11 cellular contexts compared by ENCODE assay signal in genomic region chr2:40213071-40213470, GRCh38.
DNase-seq lines count a peak whose midpoint lies in the region; TF ChIP-seq lines count a peak whose summit lies in the region.
"Had no signal": no experiment of that assay in that cellular context is flagged by ENCODE, and none has a peak within 500 bp of the region (broad histone marks: within the 10 kb centered on the region; RNA-seq: fewer than 3 reads in every experiment).

No MANE protein-coding gene starts in this region.

- no peaks in the 10 kb centered on the region for H3K27me3 ChIP-seq in breast epithelium
- no peaks in the 10 kb centered on the region for H3K27me3 ChIP-seq in hepatocyte
- H3K27me3 ChIP-seq: BLaER1 treated with 17β-estradiol and CSF1 and Interleukin-3, amounts not matched to agents 10 nM and 100 nM had no signal

- H3K9me2 ChIP-seq in hepatocyte (replicated peaks; ENCODE audit: insufficient read depth) = no peaks in the 10 kb centered on the region

- H3K9me3 Mint-ChIP-seq in MCF 10A (ENCODE audit: unreplicated experiment) = no peaks in the 10 kb centered on the region

- no peaks in the 10 kb centered on the region for H3K27me3 Mint-ChIP-seq in MCF 10A (ENCODE audit: insufficient read depth, unreplicated experiment)

- H3K36me3 Mint-ChIP-seq in MCF 10A (ENCODE audit: insufficient read depth, unreplicated experiment) = no peaks in the 10 kb centered on the region

- no TSS peak for BruUV-seq in MCF 10A (replicated peaks; lab: Mats Ljungman, UMichigan)

- H3K9me3 ChIP-seq in breast epithelium = no peaks in the 10 kb centered on the region
- H3K9me3 ChIP-seq in hepatocyte (ENCODE audit: low read depth) = no peaks in the 10 kb centered on the region

- TF ChIP-seq CTCF in MCF 10A (IDR thresholded peaks at IDR 0.05; ENCODE audit: unreplicated experiment) (peak; percentile 25), breast epithelium (IDR thresholded peaks at IDR 0.05) (no peak), WI38 (IDR thresholded peaks at IDR 0.05; ENCODE audit: low read depth, low read length) (peak; percentile 26), hepatocyte (IDR thresholded peaks at IDR 0.05; ENCODE audit: poor library complexity) (peak; percentile 20)

- no peak overlapping the region for H3K27ac Mint-ChIP-seq in MCF 10A (ENCODE audit: low read depth, unreplicated experiment)

- H3K36me3 ChIP-seq in breast epithelium (no peaks in the 10 kb centered on the region), hepatocyte (replicated peaks; ENCODE audit: insufficient read depth, low read depth) (no peaks in the 10 kb centered on the region)

- H3K4me1 Mint-ChIP-seq in MCF 10A (ENCODE audit: insufficient read depth, unreplicated experiment) = no peaks in the 10 kb centered on the region

- H3K4me3 Mint-ChIP-seq in MCF 10A (ENCODE audit: unreplicated experiment) = no peak overlapping the region

- H3K4me1 ChIP-seq in breast epithelium (no peaks in the 10 kb centered on the region), hepatocyte (ENCODE audit: insufficient read depth) (no peaks in the 10 kb centered on the region)
- H3K4me1 ChIP-seq: BLaER1 treated with 17β-estradiol and CSF1 and Interleukin-3, amounts not matched to agents 10 nM and 100 nM had no signal

- H3K4me3 ChIP-seq in breast epithelium (no peak overlapping the region), WI38 (ENCODE audit: low read depth, low read length) (no peak overlapping the region), hepatocyte (no peak overlapping the region)
- H3K4me3 ChIP-seq: BLaER1 treated with 17β-estradiol and CSF1 and Interleukin-3, amounts not matched to agents 10 nM and 100 nM had no signal

- 73% methylated on average over 1 of the region's 1 CpG for WGBS in hepatocyte (ENCODE audit: low lambda C conversion rate, missing lambda C conversion rate)

- H3K27ac ChIP-seq in breast epithelium (no peak overlapping the region), hepatocyte (no peak overlapping the region)
- H3K27ac ChIP-seq: BLaER1 treated with 17β-estradiol and CSF1 and Interleukin-3, amounts not matched to agents 10 nM and 100 nM had no signal

- no peaks in the 10 kb centered on the region for H3K79me2 ChIP-seq in hepatocyte

- no peaks in the 10 kb centered on the region for H4K20me1 ChIP-seq in hepatocyte (ENCODE audit: insufficient read depth, poor library complexity, severe bottlenecking)
- H4K20me1 ChIP-seq: BLaER1 treated with 17β-estradiol and CSF1 and Interleukin-3, amounts not matched to agents 10 nM and 100 nM had no signal

- H3K4me2 ChIP-seq in hepatocyte = no peak overlapping the region
- H3K4me2 ChIP-seq: BLaER1 treated with 17β-estradiol and CSF1 and Interleukin-3, amounts not matched to agents 10 nM and 100 nM had no signal

- CTCF ChIA-PET in MCF 10A (lab: Yijun Ruan, JAX) = interaction anchor here (0.5 to 2.7 kb wide), 36 partner anchors 8 to 1536 kb away, joined by 3 to 34 read pairs (median 4); no protein-coding TSS in a partner anchor

- peak; percentile 26 for DNase-seq in MCF 10A (ENCODE audit: unreplicated experiment)
- DNase-seq in breast epithelium (ENCODE audit: low spot score in 2 of 2) = no peak
- no peak for DNase-seq in hepatocyte (ENCODE audit: low spot score)
- DNase-seq in NCI-H510A treated with DMSO at 0.1 percent for 48 hours (lab: John Stamatoyannopoulos, UW) = no peak
- DNase-seq in stimulated activated naive CD4-positive, alpha-beta T cell (lab: John Stamatoyannopoulos, UW) = no peak
- no peak for DNase-seq in stimulated activated CD4-positive, alpha-beta T cell treated with anti-CD3 and anti-CD28 coated beads, Interleukin-2, amount 100 ng/mL, for 48 hours
- no peak for DNase-seq in NCI-H2196 (lab: John Stamatoyannopoulos, UW; ENCODE audit: unreplicated experiment)
- DNase-seq: activated CD8-positive, alpha-beta memory T cell treated with anti-CD3 and anti-CD28 coated beads, Interleukin-2, amount 50 U/mL, for 48 hours; NCI-H2029 had no signal

- no peak for TF ChIP-seq POLR2A in breast epithelium (IDR thresholded peaks at IDR 0.05)

- H2AFZ ChIP-seq in hepatocyte = no peak overlapping the region

- intact Hi-C loops in MCF 10A (cut with micrococcal nuclease) = no loop called here
- intact Hi-C loops in breast epithelium (cut with DNase I; ENCODE audit: low total_unique reads) = no loop called here

- POLR2A ChIA-PET in MCF 10A (lab: Yijun Ruan, JAX) = interaction anchor here (0.6 kb wide), 1 partner anchor 12 kb away, joined by 3 read pairs; no protein-coding TSS in a partner anchor

Comparison
In these comparisons a context has a peak if more than half of its experiments do, and no peak if none do; other contexts are left out.
1. CTCF ChIP-seq: peak in MCF 10A (single experiment), WI38 (single experiment) and hepatocyte (single experiment); none in breast epithelium (0 of 3).